In the genomic region with DNA sequence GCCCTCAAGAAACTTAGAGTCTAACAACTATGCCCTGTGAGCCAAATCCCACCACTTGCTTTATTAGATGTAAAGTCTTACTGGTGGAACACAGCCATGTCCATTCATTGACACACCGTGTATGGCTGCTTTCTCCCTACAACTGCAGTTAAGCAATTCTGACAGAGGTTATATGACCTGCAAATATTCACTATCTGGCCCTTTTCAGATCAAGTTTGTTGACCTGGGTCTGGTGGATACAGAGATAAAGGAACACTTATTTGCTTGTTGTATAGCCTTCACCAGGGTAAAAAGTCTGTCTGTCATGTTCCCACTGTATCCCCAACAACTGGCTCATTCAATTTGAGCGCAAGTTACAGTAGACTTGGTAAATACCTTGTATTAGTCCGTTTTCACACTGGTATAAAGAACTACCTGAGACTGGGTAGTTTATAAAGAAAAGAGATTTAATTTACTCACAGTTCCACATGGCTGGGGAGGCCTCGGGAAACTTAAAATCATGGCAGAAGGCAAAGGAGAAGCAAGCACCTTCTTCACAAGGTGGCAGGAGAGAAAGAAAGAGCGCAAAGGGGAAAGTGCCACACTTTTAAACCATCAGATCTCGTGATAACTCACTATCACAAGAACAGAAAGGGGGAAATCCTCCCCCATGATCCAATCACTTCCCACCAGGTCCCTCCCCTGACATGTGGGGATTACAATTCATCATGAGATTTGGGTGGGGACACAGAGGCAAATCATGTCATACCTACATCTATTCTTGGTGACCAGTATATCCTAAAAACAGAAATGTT, we compare ENCODE assay signal across 2 cellular contexts.
TF ChIP-seq lines count a peak whose summit lies in the region.

No MANE protein-coding gene starts in this region.

TF ChIP-seq in K562, 482 proteins besides CTCF, POLR2A, EP300 and RAD21:
- TF ChIP-seq, protein P1, sequence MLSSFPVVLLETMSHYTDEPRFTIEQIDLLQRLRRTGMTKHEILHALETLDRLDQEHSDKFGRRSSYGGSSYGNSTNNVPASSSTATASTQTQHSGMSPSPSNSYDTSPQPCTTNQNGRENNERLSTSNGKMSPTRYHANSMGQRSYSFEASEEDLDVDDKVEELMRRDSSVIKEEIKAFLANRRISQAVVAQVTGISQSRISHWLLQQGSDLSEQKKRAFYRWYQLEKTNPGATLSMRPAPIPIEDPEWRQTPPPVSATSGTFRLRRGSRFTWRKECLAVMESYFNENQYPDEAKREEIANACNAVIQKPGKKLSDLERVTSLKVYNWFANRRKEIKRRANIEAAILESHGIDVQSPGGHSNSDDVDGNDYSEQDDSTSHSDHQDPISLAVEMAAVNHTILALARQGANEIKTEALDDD (IDR thresholded peaks at IDR 0.05): no peak
- TF ChIP-seq CREB5 (CRISPR knock-in tag; IDR thresholded peaks at IDR 0.05) (no peak), CBX8 (IDR thresholded peaks at IDR 0.05; ENCODE audit: borderline replicate concordance, extremely low read depth, low read depth, low read length, poor library complexity, severe bottlenecking) (no peak), BRD4 (IDR thresholded peaks at IDR 0.05) (no peak), MNT (conservative IDR thresholded peaks at IDR 0.05) (no peak), ZNF354B (CRISPR knock-in tag; IDR thresholded peaks at IDR 0.05) (no peak), ZNF175 (CRISPR knock-in tag; IDR thresholded peaks at IDR 0.05; ENCODE audit: low read depth) (no peak), CREBBP (IDR thresholded peaks at IDR 0.05; ENCODE audit: low read depth, low read length) (no peak), ZNF133 (CRISPR knock-in tag; IDR thresholded peaks at IDR 0.05) (no peak), ZNF143 (CRISPR knock-in tag; IDR thresholded peaks at IDR 0.05) (no peak), NFE2L1 (tag; IDR thresholded peaks at IDR 0.05; ENCODE audit: borderline replicate concordance, low read depth) (no peak), NFRKB (IDR thresholded peaks at IDR 0.05; ENCODE audit: low read depth) (no peak), NFIC (IDR thresholded peaks at IDR 0.05) (no peak), EZH2 (IDR thresholded peaks at IDR 0.05; ENCODE audit: borderline replicate concordance, low read depth, low read length) (no peak)

TF ChIP-seq in HepG2, 621 proteins besides CTCF, POLR2A, EP300 and RAD21 (continues in another document):
- TF ChIP-seq FOXM1 (CRISPR knock-in tag; IDR thresholded peaks at IDR 0.05) (no peak), SP5 (CRISPR knock-in tag; IDR thresholded peaks at IDR 0.05; ENCODE audit: borderline replicate concordance, low read depth) (peak; percentile 69; the same call in 1 of the 2 replicates), PBX3 (CRISPR knock-in tag; IDR thresholded peaks at IDR 0.05; ENCODE audit: borderline replicate concordance) (no peak), HOXD1 (CRISPR knock-in tag; IDR thresholded peaks at IDR 0.05) (peak; percentile 77; the same call in 1 of the 2 replicates), SIX4 (CRISPR knock-in tag; IDR thresholded peaks at IDR 0.05) (peak; percentile 80), NR2F2 (IDR thresholded peaks at IDR 0.05; ENCODE audit: borderline replicate concordance, low read depth) (peak; percentile 99), NFE2L2 (IDR thresholded peaks at IDR 0.05; ENCODE audit: low read length) (no peak), KDM4B (CRISPR knock-in tag; IDR thresholded peaks at IDR 0.05) (no peak), ZBTB7B (CRISPR knock-in tag; IDR thresholded peaks at IDR 0.05) (peak; percentile 48; the same call in 1 of the 2 replicates), ZNF12 (CRISPR knock-in tag; IDR thresholded peaks at IDR 0.05) (no peak; the same call in 1 of the 2 replicates), ZNF782 (CRISPR knock-in tag; IDR thresholded peaks at IDR 0.05; ENCODE audit: borderline replicate concordance) (no peak), FOXP4 (CRISPR knock-in tag; IDR thresholded peaks at IDR 0.05) (peak; percentile 97), MTF2 (CRISPR knock-in tag; IDR thresholded peaks at IDR 0.05; ENCODE audit: borderline replicate concordance) (no peak), PHF21A (CRISPR knock-in tag; IDR thresholded peaks at IDR 0.05) (peak; percentile 66; the same call in 1 of the 2 replicates), ZNF777 (CRISPR knock-in tag; IDR thresholded peaks at IDR 0.05) (no peak), YEATS4 (CRISPR knock-in tag; IDR thresholded peaks at IDR 0.05; ENCODE audit: borderline replicate concordance) (no peak; the same call in 1 of the 2 replicates), ZNF33B (CRISPR knock-in tag; IDR thresholded peaks at IDR 0.05) (no peak), ZNF790 (CRISPR knock-in tag; IDR thresholded peaks at IDR 0.05; ENCODE audit: borderline replicate concordance) (no peak), NFIB (CRISPR knock-in tag; IDR thresholded peaks at IDR 0.05; ENCODE audit: borderline replicate concordance) (no peak), HDAC2 (CRISPR knock-in tag; IDR thresholded peaks at IDR 0.05) (peak; percentile 96), ZNF879 (CRISPR knock-in tag; IDR thresholded peaks at IDR 0.05) (no peak), ZNF432 (CRISPR knock-in tag; IDR thresholded peaks at IDR 0.05; ENCODE audit: borderline replicate concordance) (no peak), RCOR2 (CRISPR knock-in tag; IDR thresholded peaks at IDR 0.05) (peak; percentile 87), RXRA (CRISPR knock-in tag; IDR thresholded peaks at IDR 0.05) (peak; percentile 83; the same call in 1 of the 2 replicates), STAT5B (CRISPR knock-in tag; IDR thresholded peaks at IDR 0.05) (no peak), ZIK1 (CRISPR knock-in tag; IDR thresholded peaks at IDR 0.05; ENCODE audit: borderline replicate concordance, low read depth) (no peak), ATF2 (CRISPR knock-in tag; IDR thresholded peaks at IDR 0.05) (peak; percentile 19; the same call in 1 of the 2 replicates), ZSCAN30 (CRISPR knock-in tag; IDR thresholded peaks at IDR 0.05) (no peak; the same call in 1 of the 2 replicates), RBAK (CRISPR knock-in tag; IDR thresholded peaks at IDR 0.05) (no peak), TCF7 (IDR thresholded peaks at IDR 0.05; ENCODE audit: low read depth) (peak; percentile 90)
- TF ChIP-seq, protein P2, sequence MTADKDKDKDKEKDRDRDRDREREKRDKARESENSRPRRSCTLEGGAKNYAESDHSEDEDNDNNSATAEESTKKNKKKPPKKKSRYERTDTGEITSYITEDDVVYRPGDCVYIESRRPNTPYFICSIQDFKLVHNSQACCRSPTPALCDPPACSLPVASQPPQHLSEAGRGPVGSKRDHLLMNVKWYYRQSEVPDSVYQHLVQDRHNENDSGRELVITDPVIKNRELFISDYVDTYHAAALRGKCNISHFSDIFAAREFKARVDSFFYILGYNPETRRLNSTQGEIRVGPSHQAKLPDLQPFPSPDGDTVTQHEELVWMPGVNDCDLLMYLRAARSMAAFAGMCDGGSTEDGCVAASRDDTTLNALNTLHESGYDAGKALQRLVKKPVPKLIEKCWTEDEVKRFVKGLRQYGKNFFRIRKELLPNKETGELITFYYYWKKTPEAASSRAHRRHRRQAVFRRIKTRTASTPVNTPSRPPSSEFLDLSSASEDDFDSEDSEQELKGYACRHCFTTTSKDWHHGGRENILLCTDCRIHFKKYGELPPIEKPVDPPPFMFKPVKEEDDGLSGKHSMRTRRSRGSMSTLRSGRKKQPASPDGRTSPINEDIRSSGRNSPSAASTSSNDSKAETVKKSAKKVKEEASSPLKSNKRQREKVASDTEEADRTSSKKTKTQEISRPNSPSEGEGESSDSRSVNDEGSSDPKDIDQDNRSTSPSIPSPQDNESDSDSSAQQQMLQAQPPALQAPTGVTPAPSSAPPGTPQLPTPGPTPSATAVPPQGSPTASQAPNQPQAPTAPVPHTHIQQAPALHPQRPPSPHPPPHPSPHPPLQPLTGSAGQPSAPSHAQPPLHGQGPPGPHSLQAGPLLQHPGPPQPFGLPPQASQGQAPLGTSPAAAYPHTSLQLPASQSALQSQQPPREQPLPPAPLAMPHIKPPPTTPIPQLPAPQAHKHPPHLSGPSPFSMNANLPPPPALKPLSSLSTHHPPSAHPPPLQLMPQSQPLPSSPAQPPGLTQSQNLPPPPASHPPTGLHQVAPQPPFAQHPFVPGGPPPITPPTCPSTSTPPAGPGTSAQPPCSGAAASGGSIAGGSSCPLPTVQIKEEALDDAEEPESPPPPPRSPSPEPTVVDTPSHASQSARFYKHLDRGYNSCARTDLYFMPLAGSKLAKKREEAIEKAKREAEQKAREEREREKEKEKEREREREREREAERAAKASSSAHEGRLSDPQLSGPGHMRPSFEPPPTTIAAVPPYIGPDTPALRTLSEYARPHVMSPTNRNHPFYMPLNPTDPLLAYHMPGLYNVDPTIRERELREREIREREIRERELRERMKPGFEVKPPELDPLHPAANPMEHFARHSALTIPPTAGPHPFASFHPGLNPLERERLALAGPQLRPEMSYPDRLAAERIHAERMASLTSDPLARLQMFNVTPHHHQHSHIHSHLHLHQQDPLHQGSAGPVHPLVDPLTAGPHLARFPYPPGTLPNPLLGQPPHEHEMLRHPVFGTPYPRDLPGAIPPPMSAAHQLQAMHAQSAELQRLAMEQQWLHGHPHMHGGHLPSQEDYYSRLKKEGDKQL (CRISPR knock-in tag; IDR thresholded peaks at IDR 0.05; ENCODE audit: low read depth): peak; percentile 95
- TF ChIP-seq, protein P3, sequence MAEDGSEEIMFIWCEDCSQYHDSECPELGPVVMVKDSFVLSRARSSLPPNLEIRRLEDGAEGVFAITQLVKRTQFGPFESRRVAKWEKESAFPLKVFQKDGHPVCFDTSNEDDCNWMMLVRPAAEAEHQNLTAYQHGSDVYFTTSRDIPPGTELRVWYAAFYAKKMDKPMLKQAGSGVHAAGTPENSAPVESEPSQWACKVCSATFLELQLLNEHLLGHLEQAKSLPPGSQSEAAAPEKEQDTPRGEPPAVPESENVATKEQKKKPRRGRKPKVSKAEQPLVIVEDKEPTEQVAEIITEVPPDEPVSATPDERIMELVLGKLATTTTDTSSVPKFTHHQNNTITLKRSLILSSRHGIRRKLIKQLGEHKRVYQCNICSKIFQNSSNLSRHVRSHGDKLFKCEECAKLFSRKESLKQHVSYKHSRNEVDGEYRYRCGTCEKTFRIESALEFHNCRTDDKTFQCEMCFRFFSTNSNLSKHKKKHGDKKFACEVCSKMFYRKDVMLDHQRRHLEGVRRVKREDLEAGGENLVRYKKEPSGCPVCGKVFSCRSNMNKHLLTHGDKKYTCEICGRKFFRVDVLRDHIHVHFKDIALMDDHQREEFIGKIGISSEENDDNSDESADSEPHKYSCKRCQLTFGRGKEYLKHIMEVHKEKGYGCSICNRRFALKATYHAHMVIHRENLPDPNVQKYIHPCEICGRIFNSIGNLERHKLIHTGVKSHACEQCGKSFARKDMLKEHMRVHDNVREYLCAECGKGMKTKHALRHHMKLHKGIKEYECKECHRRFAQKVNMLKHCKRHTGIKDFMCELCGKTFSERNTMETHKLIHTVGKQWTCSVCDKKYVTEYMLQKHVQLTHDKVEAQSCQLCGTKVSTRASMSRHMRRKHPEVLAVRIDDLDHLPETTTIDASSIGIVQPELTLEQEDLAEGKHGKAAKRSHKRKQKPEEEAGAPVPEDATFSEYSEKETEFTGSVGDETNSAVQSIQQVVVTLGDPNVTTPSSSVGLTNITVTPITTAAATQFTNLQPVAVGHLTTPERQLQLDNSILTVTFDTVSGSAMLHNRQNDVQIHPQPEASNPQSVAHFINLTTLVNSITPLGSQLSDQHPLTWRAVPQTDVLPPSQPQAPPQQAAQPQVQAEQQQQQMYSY (CRISPR knock-in tag; IDR thresholded peaks at IDR 0.05): no peak
- TF ChIP-seq, protein P4, sequence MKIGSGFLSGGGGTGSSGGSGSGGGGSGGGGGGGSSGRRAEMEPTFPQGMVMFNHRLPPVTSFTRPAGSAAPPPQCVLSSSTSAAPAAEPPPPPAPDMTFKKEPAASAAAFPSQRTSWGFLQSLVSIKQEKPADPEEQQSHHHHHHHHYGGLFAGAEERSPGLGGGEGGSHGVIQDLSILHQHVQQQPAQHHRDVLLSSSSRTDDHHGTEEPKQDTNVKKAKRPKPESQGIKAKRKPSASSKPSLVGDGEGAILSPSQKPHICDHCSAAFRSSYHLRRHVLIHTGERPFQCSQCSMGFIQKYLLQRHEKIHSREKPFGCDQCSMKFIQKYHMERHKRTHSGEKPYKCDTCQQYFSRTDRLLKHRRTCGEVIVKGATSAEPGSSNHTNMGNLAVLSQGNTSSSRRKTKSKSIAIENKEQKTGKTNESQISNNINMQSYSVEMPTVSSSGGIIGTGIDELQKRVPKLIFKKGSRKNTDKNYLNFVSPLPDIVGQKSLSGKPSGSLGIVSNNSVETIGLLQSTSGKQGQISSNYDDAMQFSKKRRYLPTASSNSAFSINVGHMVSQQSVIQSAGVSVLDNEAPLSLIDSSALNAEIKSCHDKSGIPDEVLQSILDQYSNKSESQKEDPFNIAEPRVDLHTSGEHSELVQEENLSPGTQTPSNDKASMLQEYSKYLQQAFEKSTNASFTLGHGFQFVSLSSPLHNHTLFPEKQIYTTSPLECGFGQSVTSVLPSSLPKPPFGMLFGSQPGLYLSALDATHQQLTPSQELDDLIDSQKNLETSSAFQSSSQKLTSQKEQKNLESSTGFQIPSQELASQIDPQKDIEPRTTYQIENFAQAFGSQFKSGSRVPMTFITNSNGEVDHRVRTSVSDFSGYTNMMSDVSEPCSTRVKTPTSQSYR (CRISPR knock-in tag; IDR thresholded peaks at IDR 0.05; ENCODE audit: borderline replicate concordance): no peak
